ENCODE assay signal across 8 cellular contexts in the genomic region with DNA sequence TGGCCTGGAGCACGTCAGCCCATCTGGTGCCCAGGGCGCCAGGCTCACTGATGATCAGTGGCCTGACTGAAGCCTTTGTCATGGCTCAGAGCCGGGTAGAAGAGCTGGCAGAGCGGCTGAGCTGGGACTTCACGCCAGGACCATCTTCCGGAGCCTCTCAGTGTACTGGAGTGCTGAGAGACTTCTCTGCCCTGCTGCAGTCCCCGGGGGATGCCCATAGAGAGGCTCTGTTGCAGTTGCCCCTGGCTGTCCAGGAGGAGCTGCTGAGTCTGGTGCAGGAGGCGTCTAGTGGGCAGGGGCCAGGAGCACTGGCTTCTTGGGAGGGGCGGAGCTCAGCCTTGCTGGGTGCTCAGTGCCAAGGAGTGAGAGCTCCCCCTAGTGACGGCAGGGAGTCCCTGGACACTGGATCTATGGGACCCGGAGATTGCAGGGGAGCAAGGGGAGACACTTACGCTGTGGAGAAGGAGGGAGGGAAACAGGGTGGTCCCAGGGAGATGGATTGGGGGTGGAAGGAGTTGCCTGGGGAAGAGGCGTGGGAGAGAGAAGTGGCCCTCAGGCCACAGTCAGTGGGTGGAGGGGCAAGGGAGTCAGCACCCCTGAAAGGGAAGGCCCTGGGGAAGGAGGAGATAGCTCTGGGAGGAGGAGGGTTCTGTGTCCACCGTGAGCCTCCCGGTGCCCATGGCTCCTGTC. TPM values are rescaled to one million over a fixed set of nuclear protein-coding genes. Genes with fewer than 3 reads are reported as not detected.
A peak's percentile ranks its signal among the peaks of the same experiment; 100 is the strongest.
DNase-seq lines count a peak whose midpoint lies in the region; TF ChIP-seq lines count a peak whose summit lies in the region.

No MANE protein-coding gene starts in this region.

- H3K9ac ChIP-seq in endocrine pancreas (ENCODE audit: control insufficient read depth, insufficient read depth, low read length), result peak overlapping the region; percentile 54

- H3K27me3 Mint-ChIP-seq in mesothelial cell of epicardium (ENCODE audit: low read depth), result no peaks in the 10 kb centered on the region

- no peaks in the 10 kb centered on the region for H3K9me3 Mint-ChIP-seq in mesothelial cell of epicardium

- no peaks in the 10 kb centered on the region for H3K27me3 ChIP-seq in endocrine pancreas (ENCODE audit: control insufficient read depth, insufficient read depth, low read length)

- peak overlapping the region; percentile 95 for H3K27ac Mint-ChIP-seq in mesothelial cell of epicardium

- H3K36me3 Mint-ChIP-seq in mesothelial cell of epicardium, result peaks cover 12% of the 10 kb centered on the region

- H3K4me1 ChIP-seq in endocrine pancreas (ENCODE audit: control insufficient read depth, insufficient read depth, low read length), result no peaks in the 10 kb centered on the region

- no peak overlapping the region for H3K4me3 ChIP-seq in endocrine pancreas (ENCODE audit: control insufficient read depth, insufficient read depth, low read length)

- H3K4me1 Mint-ChIP-seq in mesothelial cell of epicardium, result peaks cover 37% of the 10 kb centered on the region

- peak overlapping the region; percentile 84 for H3K4me3 Mint-ChIP-seq in mesothelial cell of epicardium

- peak; percentile 66 for DNase-seq in Caki2 (ENCODE audit: low read depth)
- peak; percentile 91 for DNase-seq in GM20000 (ENCODE audit: low spot score)
- peak; percentile 90 for DNase-seq in HT-29 (ENCODE audit: low spot score)
- DNase-seq in NOMO-1 treated with DMSO at 0.1 percent for 48 hours (lab: John Stamatoyannopoulos, UW; ENCODE audit: unreplicated experiment), result peak; percentile 89
- peak; percentile 68 to 84 (median 80) for DNase-seq in activated CD8-positive, alpha-beta memory T cell treated with anti-CD3 and anti-CD28 coated beads for 48 hours (ENCODE audit: low read depth in 2 of 3, low spot score in 2 of 3)
- peak; percentile 77 to 89 for DNase-seq in mesothelial cell of epicardium (ENCODE audit: low spot score in 2 of 2, unreplicated experiment in 2 of 2)
- DNase-seq in stimulated activated CD8-positive, alpha-beta memory T cell treated with anti-CD3 and anti-CD28 coated beads, Interleukin-15, amount 100 ng/mL, for 48 hours (ENCODE audit: low read depth in 2 of 2), result peak; percentile 81 to 83

- in situ Hi-C loops in Caki2 (cut with HindIII; ENCODE audit: low pct_unique_long_range_greater_than_20kb, low sequenced_read_pairs), result loop anchor here (10.0 kb wide), 1 partner anchor 97 kb away; a partner anchor contains a TSS

- peak; percentile 95 for TF ChIP-seq CTCF in GM20000 (IDR thresholded peaks at IDR 0.05; ENCODE audit: extremely low read depth, missing control alignments)
- TF ChIP-seq CTCF in mesothelial cell of epicardium (IDR thresholded peaks at IDR 0.05; ENCODE audit: unreplicated experiment), result peak; percentile 78

- H3K36me3 ChIP-seq in endocrine pancreas (ENCODE audit: control insufficient read depth, insufficient read depth, low read length), result no peaks in the 10 kb centered on the region

- H3K9me3 ChIP-seq in endocrine pancreas (ENCODE audit: control insufficient read depth, low read length), result no peaks in the 10 kb centered on the region

RNA-seq across cellular contexts. Expression of a gene that starts 2.0 kb away (rescaled TPM):
- 25.4 and 31.1 TPM in 2 replicates for total RNA-seq in Caki2 (2014; rRNA removed; shearing (Covaris generic); ENCODE audit: low replicate concordance)
- 60.6 and 72.2 TPM in 2 replicates for total RNA-seq in HT-29 (2014; rRNA removed; shearing (Covaris generic))
- 89.2 to 92.2 TPM (median 89.3 TPM) in 3 replicates for total RNA-seq in mesothelial cell of epicardium

RNA-seq across cellular contexts. Expression of a gene that starts 2.2 kb away (rescaled TPM):
- 0.81 and 2.2 TPM in 2 replicates for total RNA-seq in Caki2 (2014; rRNA removed; shearing (Covaris generic); ENCODE audit: low replicate concordance)
- total RNA-seq in HT-29 (2014; rRNA removed; shearing (Covaris generic)), result 0.70 and 2.5 TPM in 2 replicates
- 3.9 to 5.5 TPM (median 4.8 TPM) in 3 replicates for total RNA-seq in mesothelial cell of epicardium

RNA-seq across cellular contexts. Expression of a gene that starts 10.9 kb away (rescaled TPM):
- total RNA-seq in Caki2 (2014; rRNA removed; shearing (Covaris generic); ENCODE audit: low replicate concordance), result 17.2 and 31.0 TPM in 2 replicates
- total RNA-seq in HT-29 (2014; rRNA removed; shearing (Covaris generic)), result 25.5 and 32.6 TPM in 2 replicates
- 56.7 to 69.3 TPM (median 64.2 TPM) in 3 replicates for total RNA-seq in mesothelial cell of epicardium

RNA-seq across cellular contexts. Expression of a gene that starts 32.9 kb away (rescaled TPM):
- 0.03 TPM in 1 of 2 replicates, not detected in the other for total RNA-seq in Caki2 (2014; rRNA removed; shearing (Covaris generic); ENCODE audit: low replicate concordance)
- total RNA-seq in HT-29 (2014; rRNA removed; shearing (Covaris generic)), result 21.3 and 25.1 TPM in 2 replicates
- 171 to 173 TPM (median 173 TPM) in 3 replicates for total RNA-seq in mesothelial cell of epicardium
